In genomic region chr4:147157860-147158701, GRCh38 we compare ENCODE assay signal across 9 cellular contexts.
DNase-seq lines count a peak whose midpoint lies in the region; ATAC-seq, FAIRE-seq and TF ChIP-seq lines count a peak whose summit lies in the region.
"Had no signal": no experiment of that assay in that cellular context is flagged by ENCODE, and none has a peak within 500 bp of the region (broad histone marks: within the 10 kb centered on the region; RNA-seq: fewer than 3 reads in every experiment).

No MANE protein-coding gene starts in this region.

- DNase-seq in NCI-H1417 (lab: John Stamatoyannopoulos, UW) (peak in 2 of 3 experiments; percentile 28 to 63), NCI-H1417 treated with DMSO at 0.1 percent for 48 hours (lab: John Stamatoyannopoulos, UW) (no peak), dorsolateral prefrontal cortex (peak in 5 of 10 donors; percentile 7 to 59 (median 34)), HepG2 (ENCODE audit: low spot score) (peak; percentile 39), thyroid gland (peak; percentile 30 to 33), T1000 (lab: John Stamatoyannopoulos, UW) (no peak), GDM1 (lab: John Stamatoyannopoulos, UW) (no peak)

- H3K36me3 ChIP-seq in HepG2 (replicated peaks in 1 of 2; ENCODE audit: control insufficient read depth in 1 of 2, insufficient read depth in 2 of 2, low read length in 2 of 2): no peaks in the 10 kb centered on the region
- no peaks in the 10 kb centered on the region for H3K36me3 ChIP-seq in thyroid gland
- H3K36me3 ChIP-seq: BLaER1 had no signal

- no TSS peak for BruUV-seq in HepG2 (replicated peaks; lab: Mats Ljungman, UMichigan)

- CTCF ChIA-PET in HepG2 (lab: Yijun Ruan, JAX; ENCODE audit: low intra/inter-chr PET ratio, low total read pairs): no interaction called here

- H3K4me1 ChIP-seq in HepG2 (ENCODE audit: insufficient read depth, low read length) (peaks cover 7% of the 10 kb centered on the region), thyroid gland (peaks cover 0 to 14% of the 10 kb centered on the region in 2 donors)

- TF ChIP-seq RAD21 in HepG2 (CRISPR knock-in tag; IDR thresholded peaks at IDR 0.05): no peak

- no peaks in the 10 kb centered on the region for H3K79me2 ChIP-seq in HepG2 (ENCODE audit: insufficient read depth, low read length)

- TF ChIP-seq EP300 in HepG2 (IDR thresholded peaks at IDR 0.05; ENCODE audit: low read depth in 2 of 2, low read length in 2 of 2): no peak
- TF ChIP-seq EP300 in HepG2 (CRISPR knock-in tag; IDR thresholded peaks at IDR 0.05; ENCODE audit: borderline replicate concordance): no peak

- ATAC-seq in HepG2 (peak; percentile 93), HG02884 (IDR thresholded peaks at IDR 0.05; ENCODE audit: unreplicated experiment) (no peak)

- H3K27ac ChIP-seq in dorsolateral prefrontal cortex (peak overlapping the region in 20 of 59 donors; percentile 1 to 76 (median 32)), HepG2 (ENCODE audit: extremely low read length, insufficient read depth, low read length) (no peak overlapping the region), thyroid gland (peak overlapping the region; percentile 22 to 56 (median 29))
- H3K27ac ChIP-seq: BLaER1 had no signal

- POLR2A ChIA-PET in HepG2 (lab: Yijun Ruan, JAX): no interaction called here

- WGBS in HepG2 (ENCODE audit: low lambda C conversion rate): 13% methylated on average over 9 of the region's 29 CpGs
- WGBS in thyroid gland, 2 donors: 9 to 14% methylated on average over 14 to 29 of the region's 29 CpGs

- H3K9me3 ChIP-seq in HepG2 (ENCODE audit: low read length) (no peaks in the 10 kb centered on the region), thyroid gland (no peaks in the 10 kb centered on the region)
- H3K9me3 ChIP-seq: BLaER1 had no signal

- no peak for FAIRE-seq in HepG2 (lab: Jason Lieb, UNC)

- in situ Hi-C loops in HepG2 (cut with HindIII; ENCODE audit: extremely low pct_ligation_motif_present, low pct_unique_long_range_greater_than_20kb): loop anchor here (10.0 to 25.0 kb wide), 2 partner anchors 437 to 704 kb away; no protein-coding TSS in a partner anchor

- H3K9ac ChIP-seq in HepG2 (ENCODE audit: insufficient read depth, low read depth, low read length): no peak overlapping the region
- H3K9ac ChIP-seq: BLaER1 had no signal

- H2AFZ ChIP-seq in HepG2 (ENCODE audit: low read length): no peak overlapping the region

- peak overlapping the region; percentile 55 for H3K4me2 ChIP-seq in HepG2 (ENCODE audit: low read depth, low read length)
- H3K4me2 ChIP-seq: BLaER1 had no signal

- TF ChIP-seq POLR2A in HepG2 (IDR thresholded peaks at IDR 0.05; ENCODE audit: insufficient read depth in 1 of 2, low read depth in 2 of 2, low read length in 2 of 2): no peak
- TF ChIP-seq POLR2A in thyroid gland (IDR thresholded peaks at IDR 0.05): peak in 1 of 2 donors; percentile 0

- H3K4me3 ChIP-seq in dorsolateral prefrontal cortex: peak overlapping the region; percentile 35 to 74 (median 60)
- peak overlapping the region in 2 of 3 experiments; percentile 2 to 42; a peak in 2 of 6 replicates for H3K4me3 ChIP-seq in HepG2 (replicated peaks in 1 of 3; ENCODE audit: insufficient read depth in 1 of 3, low read depth in 2 of 3, low read length in 3 of 3)
- peak overlapping the region in 2 of 3 donors; percentile 34 to 37 for H3K4me3 ChIP-seq in thyroid gland (replicated peaks in 1 of 3)
- H3K4me3 ChIP-seq: BLaER1 had no signal

- no peaks in the 10 kb centered on the region for H4K20me1 ChIP-seq in HepG2 (ENCODE audit: insufficient read depth, low read length)
- H4K20me1 ChIP-seq: BLaER1 had no signal

- intact Hi-C loops in dorsolateral prefrontal cortex (cut with DNase I) (loop anchor here in 1 of 2 donors (5.0 kb wide), 1 partner anchor 434 kb away; no protein-coding TSS in a partner anchor), HepG2 (cut with micrococcal nuclease; ENCODE audit: unreplicated experiment) (no loop called here), thyroid gland (cut with DNase I) (no loop called here)

- H3K27me3 ChIP-seq in dorsolateral prefrontal cortex (peaks cover 0 to 4% (median 0%) of the 10 kb centered on the region in 45 donors), HepG2 (ENCODE audit: control insufficient read depth in 1 of 2, insufficient read depth in 2 of 2, low read length in 2 of 2) (peaks cover 0 to 3% of the 10 kb centered on the region in 2 experiments; a peak in 2 of 5 replicates), thyroid gland (no peaks in the 10 kb centered on the region)
- H3K27me3 ChIP-seq: BLaER1 had no signal

- TF ChIP-seq CTCF in dorsolateral prefrontal cortex (IDR thresholded peaks at IDR 0.05 in 54 of 56, conservative IDR thresholded peaks at IDR 0.05 in 2 of 56; ENCODE audit: low read depth in 1 of 56, partially characterized antibody in 56 of 56): peak in 3 of 56 donors; percentile 4 to 11 (median 7)
- TF ChIP-seq CTCF in HepG2 (CRISPR knock-in tag; IDR thresholded peaks at IDR 0.05): no peak
- peak in 1 of 6 experiments; percentile 23 for TF ChIP-seq CTCF in thyroid gland (IDR thresholded peaks at IDR 0.05)

TF ChIP-seq in HepG2, 621 proteins besides CTCF, POLR2A, EP300 and RAD21 (continues in another document):
- 0 out of 2 replicates have a peak, but pooled peaks have one; percentile 41 for TF ChIP-seq ARID5B (CRISPR knock-in tag; IDR thresholded peaks at IDR 0.05)
- no peak for TF ChIP-seq ELF1 (CRISPR knock-in tag; IDR thresholded peaks at IDR 0.05)
- no peak for TF ChIP-seq SP5 (CRISPR knock-in tag; IDR thresholded peaks at IDR 0.05; ENCODE audit: borderline replicate concordance, low read depth)
- TF ChIP-seq ZNF44 (CRISPR knock-in tag; IDR thresholded peaks at IDR 0.05): no peak
- TF ChIP-seq ZBTB7A (CRISPR knock-in tag; IDR thresholded peaks at IDR 0.05): no peak
- TF ChIP-seq SOX5 (CRISPR knock-in tag; IDR thresholded peaks at IDR 0.05; ENCODE audit: borderline replicate concordance): peak; percentile 86; the same call in 1 of the 2 replicates
- TF ChIP-seq PRDM15 (CRISPR knock-in tag; IDR thresholded peaks at IDR 0.05): no peak
- TF ChIP-seq KDM2A (CRISPR knock-in tag; IDR thresholded peaks at IDR 0.05; ENCODE audit: borderline replicate concordance, low read depth): no peak
- TF ChIP-seq PITX1 (CRISPR knock-in tag; IDR thresholded peaks at IDR 0.05): 0 out of 2 replicates have a peak, but pooled peaks have one; percentile 38

Comparison
In these comparisons a context has a peak if more than half of its experiments do, and no peak if none do; other contexts are left out.
1. DNase-seq: peak in NCI-H1417 (2 of 3), HepG2 (single experiment) and thyroid gland (2 of 2); none in NCI-H1417 treated with DMSO at 0.1 percent for 48 hours (single experiment), T1000 (single experiment) and GDM1 (single experiment).
2. Peak in every context shown above with its lines, with median percentiles within 50 percentile points of each other: H3K4me3 ChIP-seq.